ENCODE assay signal across 1 cellular context in genomic region chr2:171432969-171433762, GRCh38.
TF ChIP-seq lines count a peak whose summit lies in the region.

No MANE protein-coding gene starts in this region.

TF ChIP-seq in HepG2, 621 proteins besides CTCF, POLR2A, EP300 and RAD21 (continued from another document):
- TF ChIP-seq SNAPC4 (CRISPR knock-in tag; IDR thresholded peaks at IDR 0.05) (no peak), RBM39 (IDR thresholded peaks at IDR 0.05; ENCODE audit: low read depth, low read length, poor library complexity, severe bottlenecking) (no peak), ZNF350 (CRISPR knock-in tag; IDR thresholded peaks at IDR 0.05; ENCODE audit: borderline replicate concordance, low read depth) (peak; percentile 14; the same call in 1 of the 2 replicates), ZBTB34 (CRISPR knock-in tag; IDR thresholded peaks at IDR 0.05) (no peak), MAFG (CRISPR knock-in tag; IDR thresholded peaks at IDR 0.05) (no peak), POGZ (CRISPR knock-in tag; IDR thresholded peaks at IDR 0.05) (no peak), HNRNPK (IDR thresholded peaks at IDR 0.05; ENCODE audit: low read depth, low read length, poor library complexity, severe bottlenecking) (no peak), MAF1 (CRISPR knock-in tag; IDR thresholded peaks at IDR 0.05; ENCODE audit: borderline replicate concordance) (no peak), SCMH1 (CRISPR knock-in tag; IDR thresholded peaks at IDR 0.05; ENCODE audit: borderline replicate concordance) (no peak), NCOA2 (CRISPR knock-in tag; IDR thresholded peaks at IDR 0.05) (no peak), NFRKB (IDR thresholded peaks at IDR 0.05) (no peak), ZNF430 (CRISPR knock-in tag; IDR thresholded peaks at IDR 0.05) (peak; percentile 42; the same call in 1 of the 2 replicates)
- TF ChIP-seq, protein P1, sequence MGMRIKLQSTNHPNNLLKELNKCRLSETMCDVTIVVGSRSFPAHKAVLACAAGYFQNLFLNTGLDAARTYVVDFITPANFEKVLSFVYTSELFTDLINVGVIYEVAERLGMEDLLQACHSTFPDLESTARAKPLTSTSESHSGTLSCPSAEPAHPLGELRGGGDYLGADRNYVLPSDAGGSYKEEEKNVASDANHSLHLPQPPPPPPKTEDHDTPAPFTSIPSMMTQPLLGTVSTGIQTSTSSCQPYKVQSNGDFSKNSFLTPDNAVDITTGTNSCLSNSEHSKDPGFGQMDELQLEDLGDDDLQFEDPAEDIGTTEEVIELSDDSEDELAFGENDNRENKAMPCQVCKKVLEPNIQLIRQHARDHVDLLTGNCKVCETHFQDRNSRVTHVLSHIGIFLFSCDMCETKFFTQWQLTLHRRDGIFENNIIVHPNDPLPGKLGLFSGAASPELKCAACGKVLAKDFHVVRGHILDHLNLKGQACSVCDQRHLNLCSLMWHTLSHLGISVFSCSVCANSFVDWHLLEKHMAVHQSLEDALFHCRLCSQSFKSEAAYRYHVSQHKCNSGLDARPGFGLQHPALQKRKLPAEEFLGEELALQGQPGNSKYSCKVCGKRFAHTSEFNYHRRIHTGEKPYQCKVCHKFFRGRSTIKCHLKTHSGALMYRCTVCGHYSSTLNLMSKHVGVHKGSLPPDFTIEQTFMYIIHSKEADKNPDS (CRISPR knock-in tag; IDR thresholded peaks at IDR 0.05), result no peak
- TF ChIP-seq, protein P2, sequence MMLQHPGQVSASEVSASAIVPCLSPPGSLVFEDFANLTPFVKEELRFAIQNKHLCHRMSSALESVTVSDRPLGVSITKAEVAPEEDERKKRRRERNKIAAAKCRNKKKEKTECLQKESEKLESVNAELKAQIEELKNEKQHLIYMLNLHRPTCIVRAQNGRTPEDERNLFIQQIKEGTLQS (CRISPR knock-in tag; IDR thresholded peaks at IDR 0.05), result no peak
TF ChIP-seq in HepG2: peak in this region for 96.
